Comparison of ENCODE assay signal across 16 cellular contexts in genomic region chr9:26426732-26427131, GRCh38.
DNase-seq lines count a peak whose midpoint lies in the region; ATAC-seq lines count a peak whose summit lies in the region.
"Had no signal": no experiment of that assay in that cellular context is flagged by ENCODE, and none has a peak within 500 bp of the region (broad histone marks: within the 10 kb centered on the region; RNA-seq: fewer than 3 reads in every experiment).

No MANE protein-coding gene starts in this region.

- DNase-seq in NCI-H146 (lab: John Stamatoyannopoulos, UW) (peak; percentile 7), NCI-H146 treated with DMSO at 0.1 percent for 48 hours (lab: John Stamatoyannopoulos, UW; ENCODE audit: unreplicated experiment) (no peak), RPMI7951 (ENCODE audit: low read depth) (peak; percentile 28), iPS DF 19.7 (ENCODE audit: low read depth, low spot score) (peak; percentile 17), posterior vena cava (ENCODE audit: low spot score) (peak; percentile 47), SHP77 treated with DMSO at 0.1 percent for 48 hours (lab: John Stamatoyannopoulos, UW) (no peak), 8988T (no peak), left cardiac atrium (no peak)
- DNase-seq: Caco-2; CD4-positive, CD25-positive, alpha-beta regulatory T cell; H7; NCI-H1417 treated with DMSO at 0.1 percent for 48 hours; NCI-H2081; NCI-H510A; SW 1271 had no signal

- ATAC-seq in left cardiac atrium: no peak
- ATAC-seq: Panc1 had no signal

- intact Hi-C loops in posterior vena cava (cut with DNase I) (no loop called here), left cardiac atrium (cut with DNase I) (no loop called here)

Comparison
In these comparisons a context has a peak if more than half of its experiments do, and no peak if none do; other contexts are left out.
1. DNase-seq: peak in NCI-H146 (single experiment), RPMI7951 (single experiment), iPS DF 19.7 (single experiment) and posterior vena cava (single experiment); none in NCI-H146 treated with DMSO at 0.1 percent for 48 hours (single experiment), SHP77 treated with DMSO at 0.1 percent for 48 hours (single experiment), 8988T (single experiment) and left cardiac atrium (single experiment).